Comparison of ENCODE assay signal across 14 cellular contexts in genomic region chr14:104685216-104685997, GRCh38. TPM values are rescaled to one million over a fixed set of nuclear protein-coding genes. Genes with fewer than 3 reads are reported as not detected.
DNase-seq lines count a peak whose midpoint lies in the region; ATAC-seq, FAIRE-seq and TF ChIP-seq lines count a peak whose summit lies in the region.
"Had no signal": no experiment of that assay in that cellular context is flagged by ENCODE, and none has a peak within 500 bp of the region (broad histone marks: within the 10 kb centered on the region; RNA-seq: fewer than 3 reads in every experiment).

No MANE protein-coding gene starts in this region.

- peak; percentile 16 for ATAC-seq in CD4-positive, alpha-beta T cell (ENCODE audit: poor library complexity)
- ATAC-seq: activated naive CD4-positive, alpha-beta T cell treated with anti-CD3 and anti-CD28 coated beads, Interleukin-2, amount 50 U/mL, for 72 hours; left colon had no signal

- H3K27me3 Mint-ChIP-seq in CD4-positive, alpha-beta T cell: no peaks in the 10 kb centered on the region
- peaks cover 3% of the 10 kb centered on the region for H3K27me3 Mint-ChIP-seq in T-helper 2 cell treated with Interferon-gamma antibody and Interleukin-4, amounts not matched to agents 5 μg/mL and 100 μg/mL, for 36 hours (ENCODE audit: low read depth)

- CTCF ChIA-PET in CD4-positive, alpha-beta T cell (lab: Charles Lee): no interaction called here

- H3K27ac ChIP-seq in CD4-positive, alpha-beta T cell (ENCODE audit: low read depth, low read length): no peak overlapping the region
- H3K27ac ChIP-seq: neural progenitor cell had no signal

- peak; percentile 17 for FAIRE-seq in GM12892 (lab: Jason Lieb, UNC)

- no peaks in the 10 kb centered on the region for H3K36me3 Mint-ChIP-seq in CD4-positive, alpha-beta T cell (ENCODE audit: low read depth)
- H3K36me3 Mint-ChIP-seq in T-helper 2 cell treated with Interferon-gamma antibody and Interleukin-4, amounts not matched to agents 5 μg/mL and 100 μg/mL, for 36 hours (ENCODE audit: low read depth): no peaks in the 10 kb centered on the region
- H3K36me3 Mint-ChIP-seq: activated naive CD4-positive, alpha-beta T cell treated with anti-CD3 and anti-CD28 coated beads, Interleukin-2, amount 50 U/mL, for 72 hours; neural progenitor cell had no signal

- H3K4me1 Mint-ChIP-seq in CD4-positive, alpha-beta T cell (ENCODE audit: low read depth): peaks cover 33% of the 10 kb centered on the region
- H3K4me1 Mint-ChIP-seq in T-helper 2 cell treated with Interferon-gamma antibody and Interleukin-4, amounts not matched to agents 5 μg/mL and 100 μg/mL, for 36 hours (ENCODE audit: low read depth): peaks cover 21% of the 10 kb centered on the region

- no peak for TF ChIP-seq POLR2A in GM12892 (IDR thresholded peaks at IDR 0.05; ENCODE audit: low read depth, low read length)

- no peak for DNase-seq in CD4-positive, alpha-beta T cell
- no peak for DNase-seq in GM12892 (ENCODE audit: insufficient read length)
- DNase-seq in T-helper 2 cell treated with Interferon-gamma antibody and Interleukin-4, amounts not matched to agents 5 μg/mL and 100 μg/mL, for 36 hours (ENCODE audit: low spot score): no peak
- no peak for DNase-seq in kidney epithelial cell (ENCODE audit: low read depth)
- DNase-seq in hepatic stellate cell (ENCODE audit: low spot score): no peak
- DNase-seq in EL: no peak
- DNase-seq in D341Med (ENCODE audit: low spot score): no peak
- DNase-seq in activated CD8-positive, alpha-beta memory T cell treated with anti-CD3 and anti-CD28 coated beads, Interleukin-2, amount 50 U/mL, for 48 hours: no peak
- DNase-seq: Calu3, NCI-H446, SIG-M5 had no signal

- H3K27me3 ChIP-seq in CD4-positive, alpha-beta T cell (ENCODE audit: control insufficient read depth, insufficient read depth, low read length): no peaks in the 10 kb centered on the region
- H3K27me3 ChIP-seq in kidney epithelial cell (ENCODE audit: control insufficient read depth, insufficient read depth, low read length): no peaks in the 10 kb centered on the region
- H3K27me3 ChIP-seq: neural progenitor cell had no signal

- no peaks in the 10 kb centered on the region for H3K36me3 ChIP-seq in kidney epithelial cell (ENCODE audit: control insufficient read depth, insufficient read depth, low read length)
- H3K36me3 ChIP-seq: neural progenitor cell had no signal

- H3K4me3 Mint-ChIP-seq in CD4-positive, alpha-beta T cell: peak overlapping the region; percentile 80
- H3K4me3 Mint-ChIP-seq in T-helper 2 cell treated with Interferon-gamma antibody and Interleukin-4, amounts not matched to agents 5 μg/mL and 100 μg/mL, for 36 hours: peak overlapping the region; percentile 53

- H3K9me3 ChIP-seq in CD4-positive, alpha-beta T cell (ENCODE audit: control insufficient read depth, low read length): no peaks in the 10 kb centered on the region

- peak overlapping the region; percentile 37 for H3K27ac Mint-ChIP-seq in CD4-positive, alpha-beta T cell
- H3K27ac Mint-ChIP-seq in T-helper 2 cell treated with Interferon-gamma antibody and Interleukin-4, amounts not matched to agents 5 μg/mL and 100 μg/mL, for 36 hours: peak overlapping the region; percentile 34
- H3K27ac Mint-ChIP-seq: activated naive CD4-positive, alpha-beta T cell treated with anti-CD3 and anti-CD28 coated beads, Interleukin-2, amount 50 U/mL, for 72 hours; neural progenitor cell had no signal

- no peaks in the 10 kb centered on the region for H3K9me3 Mint-ChIP-seq in CD4-positive, alpha-beta T cell
- H3K9me3 Mint-ChIP-seq in T-helper 2 cell treated with Interferon-gamma antibody and Interleukin-4, amounts not matched to agents 5 μg/mL and 100 μg/mL, for 36 hours: no peaks in the 10 kb centered on the region
- H3K9me3 Mint-ChIP-seq: activated naive CD4-positive, alpha-beta T cell treated with anti-CD3 and anti-CD28 coated beads, Interleukin-2, amount 50 U/mL, for 72 hours had no signal

- no peak overlapping the region for H3K4me3 ChIP-seq in kidney epithelial cell (ENCODE audit: low read depth, low read length)
- H3K4me3 ChIP-seq: neural progenitor cell had no signal

- POLR2A ChIA-PET in CD4-positive, alpha-beta T cell (lab: Charles Lee): interaction anchor here (0.7 to 1.2 kb wide), 3 partner anchors 9 to 20 kb away, joined by 3 to 5 read pairs (median 3); no protein-coding TSS in a partner anchor

- no peak for TF ChIP-seq CTCF in CD4-positive, alpha-beta T cell (IDR thresholded peaks at IDR 0.05)
- TF ChIP-seq CTCF in kidney epithelial cell (IDR thresholded peaks at IDR 0.05; ENCODE audit: insufficient read depth, low read length, poor library complexity, severe bottlenecking): peak; percentile 10

- intact Hi-C loops in CD4-positive, alpha-beta T cell (cut with DNase I, micrococcal nuclease): loop anchor here in 1 of 2 experiments (2.0 kb wide), 1 partner anchor 23 kb away; no protein-coding TSS in a partner anchor

RNA-seq across cellular contexts. Expression of gene INF2, which starts 4.0 kb away (rescaled TPM):
- 10 to 100 TPM; 74.9 to 76.9 TPM for total RNA-seq in CD4-positive, alpha-beta T cell
- 7.4 TPM for polyA plus RNA-seq in GM12892 (2012; ENCODE audit: missing spikeins)
- total RNA-seq in kidney epithelial cell: 109 and 131 TPM in 2 replicates

RNA-seq across cellular contexts. Expression of gene ADSS1, which starts 38.6 kb away (rescaled TPM):
- total RNA-seq in CD4-positive, alpha-beta T cell: 1 to 10 TPM; 2.0 to 2.7 TPM
- polyA plus RNA-seq in GM12892 (2012; ENCODE audit: missing spikeins): not detected
- 3.4 and 10.3 TPM in 2 replicates for total RNA-seq in kidney epithelial cell
